In genomic region chrX:154785711-154786110, GRCh38 we compare ENCODE assay signal across 1 cellular context.
TF ChIP-seq lines count a peak whose summit lies in the region.

No MANE protein-coding gene starts in this region.

TF ChIP-seq in K562, 482 proteins besides CTCF, POLR2A, EP300 and RAD21 (continues in another document):
- TF ChIP-seq USF1 (CRISPR knock-in tag; IDR thresholded peaks at IDR 0.05) (peak; percentile 61), HMBOX1 (IDR thresholded peaks at IDR 0.05) (0 out of 2 replicates have a peak, but pooled peaks have one; percentile 24), ZNF583 (CRISPR knock-in tag; IDR thresholded peaks at IDR 0.05) (no peak), USF2 (CRISPR knock-in tag; IDR thresholded peaks at IDR 0.05) (peak; percentile 55), CCAR2 (IDR thresholded peaks at IDR 0.05; ENCODE audit: low read depth, low read length) (no peak), NR2F6 (CRISPR knock-in tag; IDR thresholded peaks at IDR 0.05) (no peak), CEBPG (CRISPR knock-in tag; IDR thresholded peaks at IDR 0.05) (no peak), CEBPG (tag; conservative IDR thresholded peaks at IDR 0.05 in 1 of 2, IDR thresholded peaks at IDR 0.05 in 1 of 2) (peak in 1 of 2 experiments; percentile 55; a peak in 2 of 4 replicates), ARID3A (IDR thresholded peaks at IDR 0.05; ENCODE audit: borderline replicate concordance, low read depth, low read length) (no peak), CXXC5 (CRISPR knock-in tag; IDR thresholded peaks at IDR 0.05) (0 out of 2 replicates have a peak, but pooled peaks have one; percentile 10), UBTF (IDR thresholded peaks at IDR 0.05; ENCODE audit: borderline replicate concordance in 1 of 2, low read depth in 2 of 2, low read length in 2 of 2) (no peak), DMBX1 (CRISPR knock-in tag; IDR thresholded peaks at IDR 0.05; ENCODE audit: borderline replicate concordance) (no peak), TCFL5 (CRISPR knock-in tag; conservative IDR thresholded peaks at IDR 0.05) (no peak), ZBTB33 (CRISPR knock-in tag; IDR thresholded peaks at IDR 0.05) (no peak), IRF2 (CRISPR knock-in tag; IDR thresholded peaks at IDR 0.05) (no peak), TFE3 (CRISPR knock-in tag; IDR thresholded peaks at IDR 0.05) (peak; percentile 56), XRCC3 (IDR thresholded peaks at IDR 0.05) (no peak), ZKSCAN8 (CRISPR knock-in tag; IDR thresholded peaks at IDR 0.05) (no peak), ZNF778 (CRISPR knock-in tag; IDR thresholded peaks at IDR 0.05) (no peak), BHLHE40 (IDR thresholded peaks at IDR 0.05; ENCODE audit: low read length) (peak; percentile 71), HNRNPLL (IDR thresholded peaks at IDR 0.05; ENCODE audit: low read depth, low read length, poor library complexity, severe bottlenecking) (no peak), ZFP91 (CRISPR knock-in tag; IDR thresholded peaks at IDR 0.05) (no peak), SMAD4 (CRISPR knock-in tag; conservative IDR thresholded peaks at IDR 0.05) (no peak), RCOR1 (IDR thresholded peaks at IDR 0.05; ENCODE audit: borderline replicate concordance in 1 of 2, low read depth in 2 of 2, low read length in 2 of 2) (peak in 1 of 2 experiments; percentile 43; a peak in 2 of 4 replicates), ATF1 (CRISPR knock-in tag; IDR thresholded peaks at IDR 0.05) (no peak), ATF1 (tag; IDR thresholded peaks at IDR 0.05) (peak; percentile 29; the same call in 1 of the 2 replicates), CSDE1 (IDR thresholded peaks at IDR 0.05) (no peak), POLR2AphosphoS5 (IDR thresholded peaks at IDR 0.05; ENCODE audit: control insufficient read depth, insufficient read depth, low read depth, low read length) (peak; percentile 9; the same call in 1 of the 2 replicates), TFAM (CRISPR knock-in tag; conservative IDR thresholded peaks at IDR 0.05) (no peak), RAD51 (IDR thresholded peaks at IDR 0.05; ENCODE audit: borderline replicate concordance, low read depth) (peak; percentile 58), L3MBTL2 (IDR thresholded peaks at IDR 0.05) (peak; percentile 52; the same call in 1 of the 2 replicates), MNT (conservative IDR thresholded peaks at IDR 0.05) (no peak), ZNF354B (CRISPR knock-in tag; IDR thresholded peaks at IDR 0.05) (no peak), AFF4 (CRISPR knock-in tag; IDR thresholded peaks at IDR 0.05) (0 out of 2 replicates have a peak, but pooled peaks have one; percentile 5), SMARCE1 (IDR thresholded peaks at IDR 0.05) (0 out of 2 replicates have a peak, but pooled peaks have one; percentile 18), FOXA1 (IDR thresholded peaks at IDR 0.05; ENCODE audit: borderline replicate concordance) (no peak), HNRNPUL1 (IDR thresholded peaks at IDR 0.05; ENCODE audit: low read length) (no peak), SMAD1 (IDR thresholded peaks at IDR 0.05; ENCODE audit: low read depth, low read length, partially characterized antibody) (no peak), RFX1 (IDR thresholded peaks at IDR 0.05) (0 out of 2 replicates have a peak, but pooled peaks have one; percentile 10), MEIS2 (IDR thresholded peaks at IDR 0.05; ENCODE audit: partially characterized antibody) (no peak), ZC3H8 (IDR thresholded peaks at IDR 0.05) (no peak), LEF1 (IDR thresholded peaks at IDR 0.05) (no peak; the same call in 1 of the 2 replicates), RBM25 (IDR thresholded peaks at IDR 0.05; ENCODE audit: low read depth, low read length, severe bottlenecking) (no peak), MYC (IDR thresholded peaks at IDR 0.05; ENCODE audit: low read depth, low read length) (0 out of 2 replicates have a peak, but pooled peaks have one; percentile 27), MYC (CRISPR knock-in tag; IDR thresholded peaks at IDR 0.05; ENCODE audit: borderline replicate concordance, low read depth) (no peak), KLF10 (CRISPR knock-in tag; IDR thresholded peaks at IDR 0.05) (no peak), TRIM28 (IDR thresholded peaks at IDR 0.05) (no peak), TEAD4 (IDR thresholded peaks at IDR 0.05; ENCODE audit: low read length) (peak; percentile 27; the same call in 1 of the 2 replicates), TEAD4 (CRISPR knock-in tag; IDR thresholded peaks at IDR 0.05; ENCODE audit: borderline replicate concordance) (no peak), MECOM (CRISPR knock-in tag; IDR thresholded peaks at IDR 0.05) (no peak)
